ENCODE assay signal across 20 cellular contexts in genomic region chr6:115847671-115848070, GRCh38.
A peak's percentile ranks its signal among the peaks of the same experiment; 100 is the strongest.
DNase-seq lines count a peak whose midpoint lies in the region; ATAC-seq lines count a peak whose summit lies in the region.
"Had no signal": no experiment of that assay in that cellular context is flagged by ENCODE, and none has a peak within 500 bp of the region (broad histone marks: within the 10 kb centered on the region; RNA-seq: fewer than 3 reads in every experiment).

No MANE protein-coding gene starts in this region.

- DNase-seq in NCI-H1436 treated with DMSO at 0.1 percent for 48 hours (lab: John Stamatoyannopoulos, UW) (no peak), HK-2 (ENCODE audit: unreplicated experiment) (no peak), activated T-cell treated with anti-CD3 and anti-CD28 coated beads for 4 hours (no peak)
- DNase-seq: 8988T; ACHN; BE2C; C1 segment of cervical spinal cord; CD4-positive, alpha-beta memory T cell; CD4-positive, CD25-positive, alpha-beta regulatory T cell; CD8-positive, alpha-beta memory T cell; COR-L47; DMS 273 treated with DMSO at 0.1 percent for 48 hours; DMS153; DMS53; DMS79; DND-41; EL; GDM1 had no signal

- ATAC-seq in GM19324 (IDR thresholded peaks at IDR 0.05; ENCODE audit: low FRiP score, unreplicated experiment) (peak; percentile 61), HG03432 (IDR thresholded peaks at IDR 0.05; ENCODE audit: unreplicated experiment) (peak; percentile 43)
